22 cellular contexts compared by ENCODE assay signal in genomic region chr1:208728815-208729214, GRCh38.
DNase-seq lines count a peak whose midpoint lies in the region; ATAC-seq, FAIRE-seq and TF ChIP-seq lines count a peak whose summit lies in the region.
"Had no signal": no experiment of that assay in that cellular context is flagged by ENCODE, and none has a peak within 500 bp of the region (broad histone marks: within the 10 kb centered on the region; RNA-seq: fewer than 3 reads in every experiment).

No MANE protein-coding gene starts in this region.

- no peaks in the 10 kb centered on the region for H3F3A ChIP-seq in SK-N-SH (replicated peaks; ENCODE audit: insufficient read depth)

- H3K4me2 ChIP-seq in SK-N-SH: no peak overlapping the region
- no peak overlapping the region for H3K4me2 ChIP-seq in mesendoderm (ENCODE audit: low read length)
- H3K4me2 ChIP-seq: A549, GM23338 had no signal

- no peak for TF ChIP-seq POLR2A in body of pancreas (IDR thresholded peaks at IDR 0.05)

- no peak overlapping the region for H2BK120ac ChIP-seq in mesendoderm (ENCODE audit: low read depth, low read length)

- ATAC-seq in SK-N-SH treated with all-trans-retinoic acid at 6 μM for 48 hours (no peak), body of pancreas (no peak)
- ATAC-seq: A549, GM12878, GM23338 had no signal

- peak overlapping the region in 1 of 2 experiments; percentile 82; a peak in 2 of 4 replicates for H3K27ac ChIP-seq in SK-N-SH (ENCODE audit: low read depth in 2 of 2, low read length in 1 of 2)
- H3K27ac ChIP-seq in mesendoderm (ENCODE audit: low read depth, low read length): no peak overlapping the region
- no peak overlapping the region for H3K27ac ChIP-seq in body of pancreas
- H3K27ac ChIP-seq: A549 had no signal

- H3K4me1 ChIP-seq in SK-N-SH (ENCODE audit: control insufficient read depth in 1 of 2, insufficient read depth in 2 of 2, low read depth in 1 of 2, low read length in 1 of 2) (peaks cover 0 to 32% of the 10 kb centered on the region in 2 experiments; a peak in 2 of 4 replicates), mesendoderm (ENCODE audit: control insufficient read depth, low read depth, low read length) (peaks cover 3% of the 10 kb centered on the region), body of pancreas (no peaks in the 10 kb centered on the region)
- H3K4me1 ChIP-seq: A549, Caco-2 had no signal

- no peak overlapping the region for H2BK15ac ChIP-seq in mesendoderm (replicated peaks; ENCODE audit: low read depth)

- POLR2A ChIA-PET in SK-N-SH (lab: Yijun Ruan, JAX): no interaction called here

- H2AK5ac ChIP-seq in mesendoderm (ENCODE audit: low read length): peak overlapping the region; percentile 77

- intact Hi-C loops in cardiac septum (cut with DNase I) (no loop called here), body of pancreas (cut with DNase I) (no loop called here)

- H3K9me3 ChIP-seq in SK-N-SH (no peaks in the 10 kb centered on the region), body of pancreas (no peaks in the 10 kb centered on the region)
- H3K9me3 ChIP-seq: A549, Caco-2 had no signal

- FAIRE-seq in D721Med (lab: Jason Lieb, UNC): peak; percentile 77
- FAIRE-seq: A549, GM12878 had no signal

- peak in 1 of 2 experiments; percentile 78; a peak in 2 of 4 replicates for TF ChIP-seq EP300 in SK-N-SH (IDR thresholded peaks at IDR 0.05; ENCODE audit: borderline replicate concordance in 1 of 2, low read depth in 1 of 2, low read length in 1 of 2)

- no peaks in the 10 kb centered on the region for H3K9me2 ChIP-seq in SK-N-SH

- peak overlapping the region; percentile 75 for H2BK5ac ChIP-seq in mesendoderm (ENCODE audit: low read length)

- peak overlapping the region; percentile 56 for H3K56ac ChIP-seq in mesendoderm (ENCODE audit: low read length)

- DNase-seq in SK-N-SH: no peak
- no peak for DNase-seq in D721Med (ENCODE audit: insufficient read length, low spot score)
- DNase-seq in SK-N-DZ (ENCODE audit: low spot score): peak; percentile 52
- DNase-seq in mesendoderm: no peak
- DNase-seq in cardiac septum (ENCODE audit: low spot score): no peak
- DNase-seq in hepatic stellate cell (ENCODE audit: low spot score): no peak
- no peak for DNase-seq in body of pancreas
- DNase-seq: 8988T; ACHN; AML-193; Caco-2; CD4-positive, alpha-beta memory T cell; DMS 273 treated with DMSO at 0.1 percent for 48 hours; DMS79; EL; GDM1; H9; HFFc6 had no signal

- no peaks in the 10 kb centered on the region for H3K79me1 ChIP-seq in mesendoderm (ENCODE audit: low read length)

- H4K8ac ChIP-seq in mesendoderm (ENCODE audit: low read depth, low read length): no peak overlapping the region

- no peaks in the 10 kb centered on the region for H3K79me2 ChIP-seq in SK-N-SH (ENCODE audit: insufficient read depth)
- no peaks in the 10 kb centered on the region for H3K79me2 ChIP-seq in mesendoderm (ENCODE audit: control insufficient read depth, insufficient read depth, low read length)

- H3K27me3 ChIP-seq in SK-N-SH (ENCODE audit: insufficient read depth) (no peaks in the 10 kb centered on the region), mesendoderm (ENCODE audit: insufficient read depth, low read length, poor library complexity) (no peaks in the 10 kb centered on the region), body of pancreas (no peaks in the 10 kb centered on the region)

- H3K36me3 ChIP-seq in SK-N-SH (replicated peaks in 1 of 2; ENCODE audit: control insufficient read depth in 1 of 2, insufficient read depth in 2 of 2, low read length in 1 of 2) (no peaks in the 10 kb centered on the region), mesendoderm (ENCODE audit: control insufficient read depth, insufficient read depth, low read length) (no peaks in the 10 kb centered on the region), body of pancreas (replicated peaks in 1 of 2; ENCODE audit: insufficient read depth in 1 of 2, low read depth in 2 of 2) (no peaks in the 10 kb centered on the region)

- H3K23ac ChIP-seq in mesendoderm (ENCODE audit: low read length): no peak overlapping the region

- no peak overlapping the region for H3K4ac ChIP-seq in mesendoderm (ENCODE audit: low read depth, low read length)

- H4K5ac ChIP-seq in mesendoderm (ENCODE audit: low read length): no peak overlapping the region

- H2AFZ ChIP-seq in SK-N-SH (ENCODE audit: low read depth): no peak overlapping the region

- TF ChIP-seq RAD21 in SK-N-SH (IDR thresholded peaks at IDR 0.05; ENCODE audit: low read length): peak; percentile 19

- no peak overlapping the region for H3K9ac ChIP-seq in SK-N-SH
- no peak overlapping the region for H3K9ac ChIP-seq in mesendoderm (ENCODE audit: low read length)

- H3K4me3 ChIP-seq in SK-N-SH (ENCODE audit: low read depth in 2 of 2, low read length in 1 of 2): no peak overlapping the region
- no peak overlapping the region for H3K4me3 ChIP-seq in mesendoderm (ENCODE audit: low read length)
- H3K4me3 ChIP-seq in body of pancreas: no peak overlapping the region
- H3K4me3 ChIP-seq: A549, GM12878, GM23338 had no signal

- 93% methylated on average over 1 of the region's 1 CpG for WGBS in SK-N-SH (ENCODE audit: low lambda C conversion rate)
- WGBS in mesendoderm (ENCODE audit: extremely low coverage, insufficient coverage, low lambda C conversion rate): no CpG with 5 or more reads among the region's 1 CpG
- 85 to 95% methylated on average over 1 of the region's 1 CpG for WGBS in body of pancreas, 2 donors

- CTCF ChIA-PET in SK-N-SH (lab: Yijun Ruan, JAX): interaction anchor here (1.7 to 2.2 kb wide), 2 partner anchors 76 to 520 kb away, joined by 5 to 11 read pairs; no protein-coding TSS in a partner anchor

- peak overlapping the region; percentile 9 for H3K18ac ChIP-seq in mesendoderm (ENCODE audit: low read length)

- TF ChIP-seq CTCF in SK-N-SH (IDR thresholded peaks at IDR 0.05) (no peak), D721Med (IDR thresholded peaks at IDR 0.05; ENCODE audit: insufficient read depth, missing control alignments) (no peak), body of pancreas (IDR thresholded peaks at IDR 0.05) (no peak)

- H4K20me1 ChIP-seq in SK-N-SH (ENCODE audit: insufficient read depth): no peaks in the 10 kb centered on the region

TF ChIP-seq in SK-N-SH, 30 proteins besides CTCF, POLR2A, EP300 and RAD21:
- TF ChIP-seq GATA2 (CRISPR knock-in tag; IDR thresholded peaks at IDR 0.05): peak; percentile 46; the same call in 1 of the 2 replicates
- TF ChIP-seq GABPA (IDR thresholded peaks at IDR 0.05; ENCODE audit: low read depth): no peak

TF ChIP-seq in SK-N-SH treated with all-trans-retinoic acid at 6 μM for 48 hours, 23 proteins besides CTCF, POLR2A, EP300 and RAD21 (continues in another document):
- TF ChIP-seq OSR1 (CRISPR knock-in tag; IDR thresholded peaks at IDR 0.05): no peak
- TF ChIP-seq POU6F1 (CRISPR knock-in tag; IDR thresholded peaks at IDR 0.05; ENCODE audit: borderline replicate concordance, low read depth): no peak
- TF ChIP-seq TSHZ2 (CRISPR knock-in tag; IDR thresholded peaks at IDR 0.05): no peak
- TF ChIP-seq TOX (CRISPR knock-in tag; IDR thresholded peaks at IDR 0.05; ENCODE audit: borderline replicate concordance): no peak
- no peak for TF ChIP-seq ZNF70 (CRISPR knock-in tag; IDR thresholded peaks at IDR 0.05)
- no peak for TF ChIP-seq ZFP3 (CRISPR knock-in tag; IDR thresholded peaks at IDR 0.05)
- TF ChIP-seq BACH2 (CRISPR knock-in tag; IDR thresholded peaks at IDR 0.05; ENCODE audit: borderline replicate concordance): no peak
- TF ChIP-seq ARNTL (CRISPR knock-in tag; IDR thresholded peaks at IDR 0.05; ENCODE audit: borderline replicate concordance, low read depth): no peak
